In genomic region chr2:218959141-218959731, GRCh38 we compare ENCODE assay signal across 8 cellular contexts. TPM values are rescaled to one million over a fixed set of nuclear protein-coding genes. Genes with fewer than 3 reads are reported as not detected.
A peak's percentile ranks its signal among the peaks of the same experiment; 100 is the strongest.
DNase-seq lines count a peak whose midpoint lies in the region; ATAC-seq and TF ChIP-seq lines count a peak whose summit lies in the region.

CDK5R2 (plus strand) TSS chr2:218959666; CDS start chr2:218959821, 155 bp downstream.

- peaks cover 7% of the 10 kb centered on the region for H3K9me3 Mint-ChIP-seq in activated CD4-positive, alpha-beta T cell treated with anti-CD3 and anti-CD28 coated beads, Interleukin-2, amount 10 ng/mL, durations not matched to agents 24 days and 14 days

- H3K4me1 Mint-ChIP-seq in activated CD4-positive, alpha-beta T cell treated with anti-CD3 and anti-CD28 coated beads, Interleukin-2, amount 10 ng/mL, durations not matched to agents 24 days and 14 days = peaks cover 8% of the 10 kb centered on the region

- H3K27me3 ChIP-seq in left lung = peaks cover 51 to 100% of the 10 kb centered on the region in 2 donors

- ATAC-seq in GM18873 (IDR thresholded peaks at IDR 0.05; ENCODE audit: low FRiP score, unreplicated experiment) (peak; percentile 94), HG03108 (IDR thresholded peaks at IDR 0.05; ENCODE audit: unreplicated experiment) (peak; percentile 96), left lung (peak; percentile 85)

- DNase-seq in AG09309 (ENCODE audit: low read depth) (peak; percentile 33), NCI-H2196 (lab: John Stamatoyannopoulos, UW; ENCODE audit: unreplicated experiment) (peak; percentile 94), dermis microvascular lymphatic vessel endothelial cell (ENCODE audit: low read depth in 2 of 2) (peak; percentile 52 to 73), left lung (peak; percentile 75 to 85)
- DNase-seq in activated CD4-positive, alpha-beta T cell treated with anti-CD3 and anti-CD28 coated beads, Interleukin-2, amount 10 ng/mL, durations not matched to agents 24 days and 14 days = peak; percentile 83
- peak; percentile 72 to 79 for DNase-seq in stimulated activated CD4-positive, alpha-beta T cell treated with anti-CD3 and anti-CD28 coated beads, Interleukin-4, amount 100 ng/mL, for 48 hours (ENCODE audit: low read depth in 2 of 2)

- no peak within 1 kb of the TSS for H3K27ac Mint-ChIP-seq in activated CD4-positive, alpha-beta T cell treated with anti-CD3 and anti-CD28 coated beads, Interleukin-2, amount 10 ng/mL, durations not matched to agents 24 days and 14 days

- H3K9me3 ChIP-seq in left lung = no peaks in the 10 kb centered on the region

- H3K27ac ChIP-seq in left lung = no peak within 1 kb of the TSS

- peak within 1 kb of the TSS; percentile 4 for H3K4me3 ChIP-seq in AG09309 (ENCODE audit: control insufficient read depth, low read depth, low read length)
- H3K4me3 ChIP-seq in left lung = peak within 1 kb of the TSS; percentile 21 to 33

- no peaks in the 10 kb centered on the region for H3K36me3 ChIP-seq in left lung

- intact Hi-C loops in activated CD4-positive, alpha-beta T cell treated with anti-CD3 and anti-CD28 coated beads, Interleukin-2, amount 10 ng/mL, durations not matched to agents 24 days and 14 days (cut with micrococcal nuclease) = no loop called here
- intact Hi-C loops in left lung (cut with DNase I) = no loop called here

- TF ChIP-seq CTCF in AG09309 (IDR thresholded peaks at IDR 0.05; ENCODE audit: control insufficient read depth, insufficient read depth, low read depth, low read length, missing control alignments) (no peak), left lung (IDR thresholded peaks at IDR 0.05) (no peak)

- peaks cover 77% of the 10 kb centered on the region for H3K27me3 Mint-ChIP-seq in activated CD4-positive, alpha-beta T cell treated with anti-CD3 and anti-CD28 coated beads, Interleukin-2, amount 10 ng/mL, durations not matched to agents 24 days and 14 days

- H3K4me3 Mint-ChIP-seq in activated CD4-positive, alpha-beta T cell treated with anti-CD3 and anti-CD28 coated beads, Interleukin-2, amount 10 ng/mL, durations not matched to agents 24 days and 14 days = peak within 1 kb of the TSS; percentile 28

- H3K36me3 Mint-ChIP-seq in activated CD4-positive, alpha-beta T cell treated with anti-CD3 and anti-CD28 coated beads, Interleukin-2, amount 10 ng/mL, durations not matched to agents 24 days and 14 days (ENCODE audit: low read depth) = peaks cover 4% of the 10 kb centered on the region

- H3K4me1 ChIP-seq in left lung = peaks cover 0 to 15% of the 10 kb centered on the region in 2 donors

RNA-seq across cellular contexts. Expression of gene CDK5R2, which starts in this region (rescaled TPM):
- not detected in 2 replicates for total RNA-seq in activated CD4-positive, alpha-beta T cell treated with anti-CD3 and anti-CD28 coated beads, Interleukin-2, amount 10 ng/mL, durations not matched to agents 24 days and 14 days
- total RNA-seq in dermis microvascular lymphatic vessel endothelial cell (not detected in 2 replicates), left lung (not detected)

Comparison
In these comparisons a context has a peak if more than half of its experiments do, and no peak if none do; other contexts are left out.
1. Peak in DNase-seq in activated CD4-positive, alpha-beta T cell treated with anti-CD3 and anti-CD28 coated beads, Interleukin-2, amount 10 ng/mL, durations not matched to agents 24 days and 14 days; RNA of the gene not detected or under 1 TPM.
2. Peak in DNase-seq in dermis microvascular lymphatic vessel endothelial cell; RNA of the gene not detected or under 1 TPM.
3. Peak in DNase-seq, ATAC-seq and H3K4me3 ChIP-seq in left lung; RNA of the gene not detected or under 1 TPM.
4. DNase-seq: peak in every context shown above with its lines; median percentile 94 in NCI-H2196; 83 in activated CD4-positive, alpha-beta T cell treated with anti-CD3 and anti-CD28 coated beads, Interleukin-2, amount 10 ng/mL, durations not matched to agents 24 days and 14 days; 80 in left lung; 76 in stimulated activated CD4-positive, alpha-beta T cell treated with anti-CD3 and anti-CD28 coated beads, Interleukin-4, amount 100 ng/mL, for 48 hours; 62 in dermis microvascular lymphatic vessel endothelial cell; 33 in AG09309.